Comparison of ENCODE assay signal across 26 cellular contexts in the genomic region with DNA sequence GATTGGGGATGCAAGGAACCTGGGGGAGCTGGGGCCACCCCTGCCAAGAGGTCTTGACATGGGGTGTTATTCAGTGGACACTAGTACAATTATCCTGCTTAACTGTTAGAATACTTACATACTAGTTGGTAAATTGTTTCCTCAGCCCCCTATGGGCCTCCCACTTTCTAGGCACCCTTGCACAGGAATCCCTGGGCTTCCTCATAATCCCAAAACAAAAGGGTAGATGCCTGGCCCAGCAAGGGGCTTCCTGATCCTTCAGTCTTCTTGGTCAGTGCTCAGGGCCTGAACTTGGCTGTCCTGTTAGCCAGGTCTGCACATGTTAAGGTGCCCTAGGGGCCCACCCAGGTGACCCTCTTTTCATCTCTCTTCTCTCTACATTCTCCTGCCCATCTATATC.
"Had no signal": no experiment of that assay in that cellular context is flagged by ENCODE, and none has a peak within 500 bp of the region (broad histone marks: within the 10 kb centered on the region; RNA-seq: fewer than 3 reads in every experiment).

No MANE protein-coding gene starts in this region.

- DNase-seq: occipital lobe; ovary; psoas muscle; right cardiac atrium; right lobe of liver; sigmoid colon; small intestine; stimulated activated CD4-positive, alpha-beta T cell treated with anti-CD3 and anti-CD28 coated beads, Interleukin-15, amount 100 ng/mL, for 24 hours; stimulated activated CD4-positive, alpha-beta T cell treated with anti-CD3 and anti-CD28 coated beads, Interleukin-2, amount 100 ng/mL, for 24 hours; stimulated activated CD4-positive, alpha-beta T cell treated with anti-CD3 and anti-CD28 coated beads, Interleukin-2, amount 100 ng/mL, for 48 hours; stimulated activated CD4-positive, alpha-beta T cell treated with anti-CD3 and anti-CD28 coated beads, Interleukin-4, amount 100 ng/mL, for 24 hours; stimulated activated naive B cell treated with anti-CD40 and anti-IgM and Interleukin-4, amounts not matched to agents 10 μg/mL and 1 μg/mL and 100 μg/mL, for 72 hours; stimulated activated naive CD4-positive, alpha-beta T cell treated with Interleukin-2 at 50 U/mL for 16 hours; stomach; thyroid gland; trophoblast cell; upper lobe of left lung had no signal

- H3K9ac ChIP-seq: neural progenitor cell, parathyroid adenoma had no signal

- H3K36me3 Mint-ChIP-seq: stimulated activated effector memory CD8-positive, alpha-beta T cell treated with anti-CD3 and anti-CD28 coated beads, Interleukin-12 subunit alpha, Interleukin-12 subunit beta, amount 100 ng/mL, for 72 hours had no signal

- H3K79me2 ChIP-seq: parathyroid adenoma had no signal

- H3K27me3 ChIP-seq: ovary, right lobe of liver, sigmoid colon, stomach, thyroid gland, tibial nerve, upper lobe of left lung, vagina had no signal

- H3K4me1 ChIP-seq: parathyroid adenoma, psoas muscle, sigmoid colon, stomach, thyroid gland, tibial nerve, upper lobe of left lung, vagina had no signal

- H2AFZ ChIP-seq: neural progenitor cell, parathyroid adenoma had no signal

- H3K27ac Mint-ChIP-seq: neural progenitor cell; progenitor cell of endocrine pancreas; stimulated activated effector memory CD8-positive, alpha-beta T cell treated with anti-CD3 and anti-CD28 coated beads, Interleukin-12 subunit alpha, Interleukin-12 subunit beta, amount 100 ng/mL, for 72 hours; stimulated activated naive CD8-positive, alpha-beta T cell treated with anti-CD3 and anti-CD28 coated beads, Interleukin-15, Interleukin-2, amounts not matched to agents 100 ng/mL and 50 ng/mL, for 24 hours had no signal

- ATAC-seq: psoas muscle; right cardiac atrium; right lobe of liver; stimulated activated effector memory CD8-positive, alpha-beta T cell treated with anti-CD3 and anti-CD28 coated beads, Interleukin-12 subunit alpha, Interleukin-12 subunit beta, amount 100 ng/mL, for 72 hours; stimulated activated naive B cell treated with anti-CD40 and anti-IgM and Interleukin-4, amounts not matched to agents 10 μg/mL and 1 μg/mL and 100 μg/mL, for 72 hours had no signal

- H3K4me3 ChIP-seq: neural progenitor cell, ovary, psoas muscle, right lobe of liver, sigmoid colon, stomach, thoracic aorta, thyroid gland, tibial nerve, upper lobe of left lung, vagina had no signal

- H3K36me3 ChIP-seq: neural progenitor cell, ovary, right lobe of liver, sigmoid colon, stomach, thoracic aorta, thyroid gland, tibial nerve, upper lobe of left lung, vagina had no signal

- H3K4me1 Mint-ChIP-seq: stimulated activated effector memory CD8-positive, alpha-beta T cell treated with anti-CD3 and anti-CD28 coated beads, Interleukin-12 subunit alpha, Interleukin-12 subunit beta, amount 100 ng/mL, for 72 hours had no signal

- H3K27ac ChIP-seq: neural progenitor cell, ovary, parathyroid adenoma, psoas muscle, right lobe of liver, sigmoid colon, stomach, thoracic aorta, thyroid gland, tibial nerve, upper lobe of left lung, vagina had no signal

- H3K4me3 Mint-ChIP-seq: nephron; neural progenitor cell; stimulated activated effector memory CD8-positive, alpha-beta T cell treated with anti-CD3 and anti-CD28 coated beads, Interleukin-12 subunit alpha, Interleukin-12 subunit beta, amount 100 ng/mL, for 72 hours; stimulated activated naive B cell treated with anti-CD40 and anti-IgM and Interleukin-4, amounts not matched to agents 10 μg/mL and 1 μg/mL and 100 μg/mL, for 72 hours; stimulated activated naive CD8-positive, alpha-beta T cell treated with anti-CD3 and anti-CD28 coated beads, Interleukin-15, Interleukin-2, amounts not matched to agents 100 ng/mL and 50 ng/mL, for 24 hours had no signal

- H3K4me2 ChIP-seq: neural progenitor cell had no signal

- H3K9me3 ChIP-seq: ovary, psoas muscle, right lobe of liver, thyroid gland, vagina had no signal
